In the genomic region with DNA sequence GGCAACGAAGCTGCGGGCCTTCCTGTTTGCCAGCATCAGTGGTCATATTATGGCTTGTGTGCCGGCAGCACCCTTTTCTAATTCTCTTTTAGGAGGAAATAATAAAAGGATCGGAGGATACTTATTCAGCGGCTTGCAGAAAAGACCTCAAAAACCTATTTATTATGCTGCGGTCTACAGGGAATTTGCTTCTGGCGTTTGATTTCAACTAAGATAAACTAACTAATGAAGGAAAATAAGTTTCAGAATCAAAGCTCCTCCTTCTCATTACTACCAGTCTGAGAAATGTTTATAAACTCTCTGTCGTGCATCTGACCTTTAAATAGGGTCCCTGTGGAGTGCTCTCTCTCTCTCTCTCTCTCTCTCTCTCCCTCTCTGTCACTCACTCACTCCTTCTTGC, we compare ENCODE assay signal across 22 cellular contexts.
A peak's percentile ranks its signal among the peaks of the same experiment; 100 is the strongest.
DNase-seq lines count a peak whose midpoint lies in the region; FAIRE-seq and TF ChIP-seq lines count a peak whose summit lies in the region.
"Had no signal": no experiment of that assay in that cellular context is flagged by ENCODE, and none has a peak within 500 bp of the region (broad histone marks: within the 10 kb centered on the region; RNA-seq: fewer than 3 reads in every experiment).

No MANE protein-coding gene starts in this region.

- H3K27ac ChIP-seq in breast epithelium: peak overlapping the region; percentile 57 to 68
- H3K27ac ChIP-seq in esophagus muscularis mucosa (replicated peaks in 1 of 4): peak overlapping the region in 3 of 4 donors; percentile 16 to 40 (median 24)
- no peak overlapping the region for H3K27ac ChIP-seq in keratinocyte (ENCODE audit: control insufficient read depth, insufficient read depth, low read length)
- H3K27ac ChIP-seq in stomach smooth muscle (ENCODE audit: low read length): peak overlapping the region; percentile 70
- no peak overlapping the region for H3K27ac ChIP-seq in ovary
- H3K27ac ChIP-seq: PC-9 had no signal

- no TSS peak for BruUV-seq in MCF 10A (replicated peaks; lab: Mats Ljungman, UMichigan)

- no peaks in the 10 kb centered on the region for H4K20me1 ChIP-seq in keratinocyte (ENCODE audit: control insufficient read depth, extremely low read depth, insufficient read depth, low read length)

- no peaks in the 10 kb centered on the region for H3K9me1 ChIP-seq in keratinocyte (ENCODE audit: control insufficient read depth, extremely low read depth, insufficient read depth, low read length)

- no peak for TF ChIP-seq CTCF in breast epithelium (IDR thresholded peaks at IDR 0.05)
- no peak for TF ChIP-seq CTCF in MCF 10A (IDR thresholded peaks at IDR 0.05; ENCODE audit: unreplicated experiment)
- no peak for TF ChIP-seq CTCF in esophagus muscularis mucosa (IDR thresholded peaks at IDR 0.05)
- no peak for TF ChIP-seq CTCF in keratinocyte (optimal IDR thresholded peaks at IDR 0.05 in 1 of 3, IDR thresholded peaks at IDR 0.05 in 1 of 3, conservative IDR thresholded peaks at IDR 0.05 in 1 of 3; ENCODE audit: extremely low read depth in 1 of 3, insufficient read depth in 2 of 3, low read length in 3 of 3)
- no peak for TF ChIP-seq CTCF in ovary (IDR thresholded peaks at IDR 0.05)

- H3K9me3 Mint-ChIP-seq in MCF 10A (ENCODE audit: unreplicated experiment): peaks cover 8% of the 10 kb centered on the region
- H3K9me3 Mint-ChIP-seq in immature natural killer cell: peaks cover 0 to 5% (median under 1%) of the 10 kb centered on the region in 6 donors

- CTCF ChIA-PET in MCF 10A (lab: Yijun Ruan, JAX): interaction anchor here (0.6 to 1.2 kb wide), 8 partner anchors 10 to 631 kb away, joined by 3 to 5 read pairs (median 3); no protein-coding TSS in a partner anchor

- peak; percentile 65 for FAIRE-seq in keratinocyte (lab: Jason Lieb, UNC)
- FAIRE-seq: GM12891, GM18507 had no signal

- H3K4me1 Mint-ChIP-seq in MCF 10A (ENCODE audit: insufficient read depth, unreplicated experiment) (peaks cover 15% of the 10 kb centered on the region), immature natural killer cell (no peaks in the 10 kb centered on the region)
- H3K4me1 Mint-ChIP-seq: CD4-positive, alpha-beta memory T cell had no signal

- H2AFZ ChIP-seq in keratinocyte (ENCODE audit: control insufficient read depth, low read length): no peak overlapping the region
- H2AFZ ChIP-seq: PC-9 had no signal

- H3K4me3 ChIP-seq in breast epithelium (peak overlapping the region in 2 of 3 donors; percentile 18 to 26), esophagus muscularis mucosa (no peak overlapping the region), keratinocyte (ENCODE audit: control insufficient read depth in 2 of 3, extremely low read depth in 1 of 3, insufficient read depth in 2 of 3, low read depth in 1 of 3, low read length in 3 of 3) (no peak overlapping the region), stomach smooth muscle (ENCODE audit: low read length in 2 of 2) (no peak overlapping the region), ovary (no peak overlapping the region)
- H3K4me3 ChIP-seq: PC-9 had no signal

- DNase-seq in breast epithelium (ENCODE audit: low spot score in 2 of 2): no peak
- no peak for DNase-seq in MCF 10A (ENCODE audit: unreplicated experiment)
- no peak for DNase-seq in esophagus muscularis mucosa (ENCODE audit: extremely low spot score)
- no peak for DNase-seq in keratinocyte (ENCODE audit: low read depth, low spot score)
- DNase-seq in cerebellum (ENCODE audit: low spot score): no peak
- no peak for DNase-seq in ovary
- no peak for DNase-seq in immature natural killer cell
- DNase-seq: 8988T; CD4-positive, alpha-beta memory T cell; DMS53; GOT3; KG1; MM.1S; NCI-H1092; NCI-H1436 treated with DMSO at 0.1 percent for 48 hours; NCI-H2029; NCI-H345; NCI-H524 treated with DMSO at 0.1 percent for 48 hours; PC-9 had no signal

- no peak for TF ChIP-seq EP300 in esophagus muscularis mucosa (IDR thresholded peaks at IDR 0.05)
- TF ChIP-seq EP300 in ovary (IDR thresholded peaks at IDR 0.05): no peak

- H3K9me3 ChIP-seq in breast epithelium: no peaks in the 10 kb centered on the region
- H3K9me3 ChIP-seq in esophagus muscularis mucosa: no peaks in the 10 kb centered on the region
- H3K9me3 ChIP-seq in keratinocyte (ENCODE audit: control insufficient read depth, low read depth, low read length): no peaks in the 10 kb centered on the region
- H3K9me3 ChIP-seq in stomach smooth muscle (ENCODE audit: control insufficient read depth in 2 of 2, low read length in 2 of 2): no peaks in the 10 kb centered on the region
- H3K9me3 ChIP-seq in ovary: no peaks in the 10 kb centered on the region

- POLR2A ChIA-PET in MCF 10A (lab: Yijun Ruan, JAX): interaction anchor here (1.3 kb wide), 1 partner anchor 299 kb away, joined by 3 read pairs; no protein-coding TSS in a partner anchor

- TF ChIP-seq POLR2A in breast epithelium (IDR thresholded peaks at IDR 0.05): no peak
- TF ChIP-seq POLR2A in esophagus muscularis mucosa (IDR thresholded peaks at IDR 0.05; ENCODE audit: low read depth): no peak
- TF ChIP-seq POLR2A in ovary (IDR thresholded peaks at IDR 0.05): no peak

- no peaks in the 10 kb centered on the region for H3K79me2 ChIP-seq in keratinocyte (ENCODE audit: control insufficient read depth, insufficient read depth, low read length)

- H3K36me3 ChIP-seq in breast epithelium: no peaks in the 10 kb centered on the region
- H3K36me3 ChIP-seq in esophagus muscularis mucosa: no peaks in the 10 kb centered on the region
- no peaks in the 10 kb centered on the region for H3K36me3 ChIP-seq in keratinocyte (ENCODE audit: control insufficient read depth in 2 of 2, extremely low read depth in 1 of 2, insufficient read depth in 2 of 2, low read length in 2 of 2)
- no peaks in the 10 kb centered on the region for H3K36me3 ChIP-seq in stomach smooth muscle (ENCODE audit: control insufficient read depth in 2 of 2, insufficient read depth in 2 of 2, low read length in 2 of 2)
- no peaks in the 10 kb centered on the region for H3K36me3 ChIP-seq in ovary

- H3K9ac ChIP-seq in keratinocyte (ENCODE audit: control insufficient read depth, extremely low read depth, insufficient read depth, low read length) (no peak overlapping the region), stomach smooth muscle (ENCODE audit: low read length in 2 of 2) (no peak overlapping the region)

- intact Hi-C loops in breast epithelium (cut with DNase I; ENCODE audit: low total_unique reads) (no loop called here), MCF 10A (cut with micrococcal nuclease) (loop anchor here (10.0 kb wide), 1 partner anchor 313 kb away; no protein-coding TSS in a partner anchor), esophagus muscularis mucosa (cut with DNase I) (loop anchor here (5.0 to 10.0 kb wide), 3 partner anchors 75 to 597 kb away; a partner anchor contains a TSS), ovary (cut with DNase I) (no loop called here)

- H3K4me1 ChIP-seq in breast epithelium (peaks cover 0 to 8% of the 10 kb centered on the region in 2 donors), esophagus muscularis mucosa (peaks cover 0 to 49% (median 45%) of the 10 kb centered on the region in 4 donors), keratinocyte (ENCODE audit: control insufficient read depth, extremely low read depth, insufficient read depth, low read length) (no peaks in the 10 kb centered on the region), stomach smooth muscle (ENCODE audit: control insufficient read depth, insufficient read depth, low read length) (peaks cover 37% of the 10 kb centered on the region), ovary (ENCODE audit: insufficient read depth) (no peaks in the 10 kb centered on the region)

- H3K27me3 ChIP-seq in breast epithelium (no peaks in the 10 kb centered on the region), esophagus muscularis mucosa (no peaks in the 10 kb centered on the region), keratinocyte (ENCODE audit: control insufficient read depth, extremely low read depth, insufficient read depth, low read length) (no peaks in the 10 kb centered on the region), stomach smooth muscle (ENCODE audit: control insufficient read depth in 1 of 2, insufficient read depth in 2 of 2, low read length in 2 of 2) (no peaks in the 10 kb centered on the region), ovary (no peaks in the 10 kb centered on the region)

- dilution Hi-C loops in keratinocyte (cut with MboI; ENCODE audit: extremely low pct_ligation_motif_present, low sequenced_read_pairs): no loop called here

- H3K4me2 ChIP-seq in keratinocyte (ENCODE audit: control insufficient read depth, extremely low read depth, insufficient read depth, low read depth, low read length): no peak overlapping the region
- H3K4me2 ChIP-seq: PC-9 had no signal

- H3K27me3 Mint-ChIP-seq in MCF 10A (ENCODE audit: insufficient read depth, unreplicated experiment) (no peaks in the 10 kb centered on the region), immature natural killer cell (ENCODE audit: low read depth in 3 of 3) (peaks cover 0 to 3% (median 3%) of the 10 kb centered on the region in 3 donors)
- H3K27me3 Mint-ChIP-seq: CD4-positive, alpha-beta memory T cell had no signal

- no peak overlapping the region for H3K27ac Mint-ChIP-seq in MCF 10A (ENCODE audit: low read depth, unreplicated experiment)
- no peak overlapping the region for H3K27ac Mint-ChIP-seq in immature natural killer cell
- H3K27ac Mint-ChIP-seq: CD4-positive, alpha-beta memory T cell had no signal

- no peaks in the 10 kb centered on the region for H3K36me3 Mint-ChIP-seq in MCF 10A (ENCODE audit: insufficient read depth, unreplicated experiment)
- no peaks in the 10 kb centered on the region for H3K36me3 Mint-ChIP-seq in immature natural killer cell
- H3K36me3 Mint-ChIP-seq: CD4-positive, alpha-beta memory T cell had no signal

- 43% methylated on average over 8 of the region's 8 CpGs for WGBS in esophagus muscularis mucosa
- WGBS in ovary, 3 donors: 79 to 83% (median 80%) methylated on average over 8 of the region's 8 CpGs

- H3K4me3 Mint-ChIP-seq in MCF 10A (ENCODE audit: unreplicated experiment) (no peak overlapping the region), immature natural killer cell (no peak overlapping the region)
- H3K4me3 Mint-ChIP-seq: CD4-positive, alpha-beta memory T cell had no signal

Comparison
In these comparisons a context has a peak if more than half of its experiments do, and no peak if none do; other contexts are left out.
1. intact Hi-C loops: an anchor here in MCF 10A (10.0 kb wide) and esophagus muscularis mucosa (5.0 to 10.0 kb wide); none called in breast epithelium and ovary.
2. H3K27ac ChIP-seq: peak in breast epithelium (2 of 2), esophagus muscularis mucosa (3 of 4) and stomach smooth muscle (single experiment); none in keratinocyte (single experiment) and ovary (0 of 2).
3. H3K4me3 ChIP-seq: peak in breast epithelium (2 of 3); none in esophagus muscularis mucosa (0 of 4), keratinocyte (0 of 3), stomach smooth muscle (0 of 2) and ovary (single experiment).